ENCODE assay signal across 21 cellular contexts in genomic region chr6:104537185-104537584, GRCh38.
A peak's percentile ranks its signal among the peaks of the same experiment; 100 is the strongest.
DNase-seq lines count a peak whose midpoint lies in the region; ATAC-seq, FAIRE-seq and TF ChIP-seq lines count a peak whose summit lies in the region.
"Had no signal": no experiment of that assay in that cellular context is flagged by ENCODE, and none has a peak within 500 bp of the region (broad histone marks: within the 10 kb centered on the region; RNA-seq: fewer than 3 reads in every experiment).

No MANE protein-coding gene starts in this region.

- H3K4me3 ChIP-seq in retinal pigment epithelial cell (ENCODE audit: low read length), result no peak overlapping the region
- H3K4me3 ChIP-seq: dorsolateral prefrontal cortex, mucosa of descending colon, tibial artery had no signal

- DNase-seq in fibroblast of peridontal ligament (ENCODE audit: extremely low read depth) (peak; percentile 40), retinal pigment epithelial cell (ENCODE audit: low read depth) (peak; percentile 63), NCI-H526 (lab: John Stamatoyannopoulos, UW) (no peak), D721Med (ENCODE audit: insufficient read length, low spot score) (no peak)
- DNase-seq: activated CD4-positive, alpha-beta T cell treated with anti-CD3 and anti-CD28 coated beads for 1 hour; activated CD8-positive, alpha-beta memory T cell treated with anti-CD3 and anti-CD28 coated beads, Interleukin-2, amount 50 U/mL, for 4 hours; dorsolateral prefrontal cortex; GF-D8; KBM-7; mucosa of descending colon; NCI-H1436; NCI-H510A; stimulated activated CD4-positive, alpha-beta T cell treated with anti-CD3 and anti-CD28 coated beads, Interleukin-15, amount 100 ng/mL, for 24 hours; T-helper 1 cell; tibial artery had no signal

- ATAC-seq in SK-N-SH treated with all-trans-retinoic acid at 6 μM for 48 hours (peak; percentile 81), HG03175 (IDR thresholded peaks at IDR 0.05; ENCODE audit: unreplicated experiment) (no peak), esophagus mucosa (no peak)
- ATAC-seq: mucosa of descending colon had no signal

- TF ChIP-seq CTCF in retinal pigment epithelial cell (conservative IDR thresholded peaks at IDR 0.05; ENCODE audit: low read depth, low read length), result no peak
- no peak for TF ChIP-seq CTCF in D721Med (IDR thresholded peaks at IDR 0.05; ENCODE audit: insufficient read depth, missing control alignments)

- FAIRE-seq in G401.6 (lab: Jason Lieb, UNC), result peak; percentile 8
- FAIRE-seq in D721Med (lab: Jason Lieb, UNC), result no peak
- FAIRE-seq: frontal cortex, GM18507 had no signal

TF ChIP-seq in SK-N-SH treated with all-trans-retinoic acid at 6 μM for 48 hours, 23 proteins besides CTCF, POLR2A, EP300 and RAD21:
- TF ChIP-seq ISL1 (CRISPR knock-in tag; IDR thresholded peaks at IDR 0.05) (peak; percentile 83), OSR1 (CRISPR knock-in tag; IDR thresholded peaks at IDR 0.05) (no peak), TCF4 (CRISPR knock-in tag; IDR thresholded peaks at IDR 0.05; ENCODE audit: borderline replicate concordance) (no peak)

Comparison
In these comparisons a context has a peak if more than half of its experiments do, and no peak if none do; other contexts are left out.
1. DNase-seq: peak in fibroblast of peridontal ligament (single experiment) and retinal pigment epithelial cell (single experiment); none in NCI-H526 (0 of 2) and D721Med (single experiment).